ENCODE assay signal across 2 cellular contexts in genomic region chr2:109895090-109895869, GRCh38. TPM values are rescaled to one million over a fixed set of nuclear protein-coding genes. Genes with fewer than 3 reads are reported as not detected.
"Had no signal": no experiment of that assay in that cellular context is flagged by ENCODE, and none has a peak within 500 bp of the region (broad histone marks: within the 10 kb centered on the region; RNA-seq: fewer than 3 reads in every experiment).

No MANE protein-coding gene starts in this region.

RNA-seq across cellular contexts. Expression of gene LIMS3, which starts 3.2 kb away (rescaled TPM):
- total RNA-seq: activated B cell treated with CpG ODN at 0.5 μM for 24 hours; activated CD4-positive, alpha-beta T cell treated with anti-CD3 and anti-CD28 coated beads, Interleukin-2, amount 10 ng/mL, durations not matched to agents 7 days and 5 days had no signal
